In the genomic region with DNA sequence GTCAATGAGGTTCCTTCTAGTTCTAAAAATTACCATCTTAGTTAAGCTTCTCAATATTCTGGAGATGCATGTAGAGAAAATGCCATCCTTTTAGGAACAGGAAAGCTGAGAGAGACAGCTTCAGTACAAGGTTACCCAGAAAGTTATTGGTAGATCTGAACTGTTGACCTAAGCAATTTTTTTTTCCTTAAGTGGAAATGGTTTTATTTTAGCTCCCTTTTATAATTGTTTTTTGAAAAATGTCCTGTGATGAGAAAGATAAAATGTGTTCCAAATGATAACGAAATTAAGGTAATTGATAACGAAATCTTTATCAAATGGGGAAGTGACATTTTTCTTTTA, we compare ENCODE assay signal across 28 cellular contexts.
"Had no signal": no experiment of that assay in that cellular context is flagged by ENCODE, and none has a peak within 500 bp of the region (broad histone marks: within the 10 kb centered on the region; RNA-seq: fewer than 3 reads in every experiment).

No MANE protein-coding gene starts in this region.

- H3K27me3 Mint-ChIP-seq: activated B cell treated with CpG ODN at 0.5 μM for 24 hours; activated CD8-positive, alpha-beta memory T cell treated with anti-CD3 and anti-CD28 coated beads, Interleukin-2, amount 10 ng/mL, durations not matched to agents 7 days and 5 days; activated naive CD8-positive, alpha-beta T cell treated with anti-CD3 and anti-CD28 coated beads for 36 hours; brain; stimulated activated naive B cell treated with anti-CD40 and anti-IgM and Interleukin-4, amounts not matched to agents 10 μg/mL and 1 μg/mL and 100 μg/mL, for 72 hours had no signal

- H3K9me3 ChIP-seq: adrenal gland, psoas muscle, stomach, thyroid gland, upper lobe of left lung had no signal

- ATAC-seq: activated CD8-positive, alpha-beta memory T cell treated with anti-CD3 and anti-CD28 coated beads, Interleukin-2, amount 10 ng/mL, durations not matched to agents 7 days and 5 days; activated CD8-positive, alpha-beta T cell treated with anti-CD3 and anti-CD28 coated beads, Interleukin-2, amount 10 ng/mL, durations not matched to agents 7 days and 5 days; left cardiac atrium; stimulated activated naive B cell treated with anti-CD40 and anti-IgM and Interleukin-4, amounts not matched to agents 10 μg/mL and 1 μg/mL and 100 μg/mL, for 72 hours had no signal

- H3K27me3 ChIP-seq: adrenal gland, stomach, thyroid gland, upper lobe of left lung had no signal

- H3K4me2 ChIP-seq: smooth muscle cell had no signal

- H3K4me3 ChIP-seq: adrenal gland, psoas muscle, smooth muscle cell, stomach, thyroid gland, upper lobe of left lung had no signal

- FAIRE-seq: keratinocyte had no signal

- H3K9me3 Mint-ChIP-seq: activated B cell treated with CpG ODN at 0.5 μM for 24 hours; activated naive CD4-positive, alpha-beta T cell treated with anti-CD3 and anti-CD28 coated beads for 36 hours; activated naive CD8-positive, alpha-beta T cell treated with anti-CD3 and anti-CD28 coated beads for 36 hours; brain; nephron; stimulated activated naive B cell treated with anti-CD40 and anti-IgM and Interleukin-4, amounts not matched to agents 10 μg/mL and 1 μg/mL and 100 μg/mL, for 72 hours had no signal

- H3K4me1 ChIP-seq: thyroid gland, upper lobe of left lung had no signal

- H3K4me3 Mint-ChIP-seq: activated B cell treated with CpG ODN at 0.5 μM for 24 hours; activated CD8-positive, alpha-beta memory T cell treated with anti-CD3 and anti-CD28 coated beads, Interleukin-2, amount 10 ng/mL, durations not matched to agents 7 days and 5 days; activated CD8-positive, alpha-beta T cell treated with anti-CD3 and anti-CD28 coated beads, Interleukin-2, amount 10 ng/mL, durations not matched to agents 7 days and 5 days; activated naive CD4-positive, alpha-beta T cell treated with anti-CD3 and anti-CD28 coated beads for 36 hours; activated naive CD8-positive, alpha-beta T cell treated with anti-CD3 and anti-CD28 coated beads for 36 hours; brain; nephron; stimulated activated naive B cell treated with anti-CD40 and anti-IgM and Interleukin-4, amounts not matched to agents 10 μg/mL and 1 μg/mL and 100 μg/mL, for 72 hours had no signal

- H3K4me1 Mint-ChIP-seq: nephron had no signal

- H3K27ac ChIP-seq: adrenal gland, parathyroid adenoma, psoas muscle, stomach, thyroid gland, upper lobe of left lung had no signal

- DNase-seq: activated B cell treated with CpG ODN at 0.5 μM for 24 hours; activated CD8-positive, alpha-beta memory T cell treated with anti-CD3 and anti-CD28 coated beads, Interleukin-2, amount 10 ng/mL, durations not matched to agents 7 days and 5 days; activated CD8-positive, alpha-beta T cell treated with anti-CD3 and anti-CD28 coated beads, Interleukin-2, amount 10 ng/mL, durations not matched to agents 7 days and 5 days; activated effector memory CD4-positive, alpha-beta T cell treated with anti-CD3 and anti-CD28 coated beads, Interleukin-2, amount 50 U/mL, for 16 hours; activated naive CD4-positive, alpha-beta T cell treated with anti-CD3 and anti-CD28 coated beads for 36 hours; activated naive CD8-positive, alpha-beta T cell treated with anti-CD3 and anti-CD28 coated beads for 36 hours; adrenal gland; aorta; cortex of kidney; head of caudate nucleus; hippocampal formation; left cardiac atrium; mammary epithelial cell; occipital lobe; psoas muscle; stimulated activated CD4-positive, alpha-beta T cell treated with anti-CD3 and anti-CD28 coated beads, Interleukin-1b, Interleukin-23, amount 100 ng/mL, for 48 hours; stimulated activated CD4-positive, alpha-beta T cell treated with anti-CD3 and anti-CD28 coated beads, Interleukin-4, amount 100 ng/mL, for 4 hours; stimulated activated CD8-positive, alpha-beta memory T cell treated with anti-CD3 and anti-CD28 coated beads, Interleukin-4, amount 100 ng/mL, for 48 hours; stimulated activated naive B cell treated with anti-CD40 and anti-IgM and Interleukin-4, amounts not matched to agents 10 μg/mL and 1 μg/mL and 100 μg/mL, for 72 hours; stomach; T-helper 2 cell; thyroid gland; upper lobe of left lung had no signal

- H3K27ac Mint-ChIP-seq: activated B cell treated with CpG ODN at 0.5 μM for 24 hours; activated CD8-positive, alpha-beta memory T cell treated with anti-CD3 and anti-CD28 coated beads, Interleukin-2, amount 10 ng/mL, durations not matched to agents 7 days and 5 days; activated CD8-positive, alpha-beta T cell treated with anti-CD3 and anti-CD28 coated beads, Interleukin-2, amount 10 ng/mL, durations not matched to agents 7 days and 5 days; activated naive CD4-positive, alpha-beta T cell treated with anti-CD3 and anti-CD28 coated beads for 36 hours; brain; nephron; stimulated activated naive B cell treated with anti-CD40 and anti-IgM and Interleukin-4, amounts not matched to agents 10 μg/mL and 1 μg/mL and 100 μg/mL, for 72 hours had no signal
